Comparison of ENCODE assay signal across 2 cellular contexts in genomic region chr12:113152835-113153814, GRCh38.
TF ChIP-seq lines count a peak whose summit lies in the region.

No MANE protein-coding gene starts in this region.

TF ChIP-seq in GM23338, 12 proteins besides CTCF, POLR2A, EP300 and RAD21:
- no peak for TF ChIP-seq STAT1 (IDR thresholded peaks at IDR 0.05; ENCODE audit: unreplicated experiment)
TF ChIP-seq in GM23338: peak in this region for 0.

TF ChIP-seq in GM12878, 131 proteins besides CTCF, POLR2A, EP300 and RAD21:
- peak; percentile 85; the same call in 1 of the 2 replicates for TF ChIP-seq LARP7 (IDR thresholded peaks at IDR 0.05)
- peak; percentile 97 for TF ChIP-seq HDAC6 (IDR thresholded peaks at IDR 0.05; ENCODE audit: unreplicated experiment)
- peak; percentile 41; the same call in 1 of the 2 replicates for TF ChIP-seq SMC3 (IDR thresholded peaks at IDR 0.05; ENCODE audit: borderline replicate concordance, low read length)
- TF ChIP-seq, protein P1, sequence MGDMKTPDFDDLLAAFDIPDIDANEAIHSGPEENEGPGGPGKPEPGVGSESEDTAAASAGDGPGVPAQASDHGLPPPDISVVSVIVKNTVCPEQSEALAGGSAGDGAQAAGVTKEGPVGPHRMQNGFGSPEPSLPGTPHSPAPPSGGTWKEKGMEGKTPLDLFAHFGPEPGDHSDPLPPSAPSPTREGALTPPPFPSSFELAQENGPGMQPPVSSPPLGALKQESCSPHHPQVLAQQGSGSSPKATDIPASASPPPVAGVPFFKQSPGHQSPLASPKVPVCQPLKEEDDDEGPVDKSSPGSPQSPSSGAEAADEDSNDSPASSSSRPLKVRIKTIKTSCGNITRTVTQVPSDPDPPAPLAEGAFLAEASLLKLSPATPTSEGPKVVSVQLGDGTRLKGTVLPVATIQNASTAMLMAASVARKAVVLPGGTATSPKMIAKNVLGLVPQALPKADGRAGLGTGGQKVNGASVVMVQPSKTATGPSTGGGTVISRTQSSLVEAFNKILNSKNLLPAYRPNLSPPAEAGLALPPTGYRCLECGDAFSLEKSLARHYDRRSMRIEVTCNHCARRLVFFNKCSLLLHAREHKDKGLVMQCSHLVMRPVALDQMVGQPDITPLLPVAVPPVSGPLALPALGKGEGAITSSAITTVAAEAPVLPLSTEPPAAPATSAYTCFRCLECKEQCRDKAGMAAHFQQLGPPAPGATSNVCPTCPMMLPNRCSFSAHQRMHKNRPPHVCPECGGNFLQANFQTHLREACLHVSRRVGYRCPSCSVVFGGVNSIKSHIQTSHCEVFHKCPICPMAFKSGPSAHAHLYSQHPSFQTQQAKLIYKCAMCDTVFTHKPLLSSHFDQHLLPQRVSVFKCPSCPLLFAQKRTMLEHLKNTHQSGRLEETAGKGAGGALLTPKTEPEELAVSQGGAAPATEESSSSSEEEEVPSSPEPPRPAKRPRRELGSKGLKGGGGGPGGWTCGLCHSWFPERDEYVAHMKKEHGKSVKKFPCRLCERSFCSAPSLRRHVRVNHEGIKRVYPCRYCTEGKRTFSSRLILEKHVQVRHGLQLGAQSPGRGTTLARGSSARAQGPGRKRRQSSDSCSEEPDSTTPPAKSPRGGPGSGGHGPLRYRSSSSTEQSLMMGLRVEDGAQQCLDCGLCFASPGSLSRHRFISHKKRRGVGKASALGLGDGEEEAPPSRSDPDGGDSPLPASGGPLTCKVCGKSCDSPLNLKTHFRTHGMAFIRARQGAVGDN (IDR thresholded peaks at IDR 0.05): 0 out of 2 replicates have a peak, but pooled peaks have one; percentile 16
- TF ChIP-seq ZNF384 (IDR thresholded peaks at IDR 0.05; ENCODE audit: borderline replicate concordance, low read depth, low read length): peak; percentile 58; the same call in 1 of the 2 replicates
- TF ChIP-seq IKZF1 (conservative IDR thresholded peaks at IDR 0.05): peak; percentile 66
- no peak for TF ChIP-seq CREM (IDR thresholded peaks at IDR 0.05; ENCODE audit: low read depth)
- TF ChIP-seq CHD4 (IDR thresholded peaks at IDR 0.05): no peak
- no peak for TF ChIP-seq SPI1 (IDR thresholded peaks at IDR 0.05; ENCODE audit: borderline replicate concordance, insufficient read depth, low read depth, low read length)
- TF ChIP-seq RAD51 (IDR thresholded peaks at IDR 0.05): no peak
- no peak for TF ChIP-seq PAX5 (IDR thresholded peaks at IDR 0.05; ENCODE audit: borderline replicate concordance, low read depth, low read length)
- no peak for TF ChIP-seq ASH2L (IDR thresholded peaks at IDR 0.05; ENCODE audit: borderline replicate concordance, low read depth)
- TF ChIP-seq, protein P2, sequence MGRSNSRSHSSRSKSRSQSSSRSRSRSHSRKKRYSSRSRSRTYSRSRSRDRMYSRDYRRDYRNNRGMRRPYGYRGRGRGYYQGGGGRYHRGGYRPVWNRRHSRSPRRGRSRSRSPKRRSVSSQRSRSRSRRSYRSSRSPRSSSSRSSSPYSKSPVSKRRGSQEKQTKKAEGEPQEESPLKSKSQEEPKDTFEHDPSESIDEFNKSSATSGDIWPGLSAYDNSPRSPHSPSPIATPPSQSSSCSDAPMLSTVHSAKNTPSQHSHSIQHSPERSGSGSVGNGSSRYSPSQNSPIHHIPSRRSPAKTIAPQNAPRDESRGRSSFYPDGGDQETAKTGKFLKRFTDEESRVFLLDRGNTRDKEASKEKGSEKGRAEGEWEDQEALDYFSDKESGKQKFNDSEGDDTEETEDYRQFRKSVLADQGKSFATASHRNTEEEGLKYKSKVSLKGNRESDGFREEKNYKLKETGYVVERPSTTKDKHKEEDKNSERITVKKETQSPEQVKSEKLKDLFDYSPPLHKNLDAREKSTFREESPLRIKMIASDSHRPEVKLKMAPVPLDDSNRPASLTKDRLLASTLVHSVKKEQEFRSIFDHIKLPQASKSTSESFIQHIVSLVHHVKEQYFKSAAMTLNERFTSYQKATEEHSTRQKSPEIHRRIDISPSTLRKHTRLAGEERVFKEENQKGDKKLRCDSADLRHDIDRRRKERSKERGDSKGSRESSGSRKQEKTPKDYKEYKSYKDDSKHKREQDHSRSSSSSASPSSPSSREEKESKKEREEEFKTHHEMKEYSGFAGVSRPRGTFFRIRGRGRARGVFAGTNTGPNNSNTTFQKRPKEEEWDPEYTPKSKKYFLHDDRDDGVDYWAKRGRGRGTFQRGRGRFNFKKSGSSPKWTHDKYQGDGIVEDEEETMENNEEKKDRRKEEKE (IDR thresholded peaks at IDR 0.05): no peak
- TF ChIP-seq POU2F2 (IDR thresholded peaks at IDR 0.05; ENCODE audit: borderline replicate concordance, low read depth, low read length): no peak
- TF ChIP-seq, protein P3, sequence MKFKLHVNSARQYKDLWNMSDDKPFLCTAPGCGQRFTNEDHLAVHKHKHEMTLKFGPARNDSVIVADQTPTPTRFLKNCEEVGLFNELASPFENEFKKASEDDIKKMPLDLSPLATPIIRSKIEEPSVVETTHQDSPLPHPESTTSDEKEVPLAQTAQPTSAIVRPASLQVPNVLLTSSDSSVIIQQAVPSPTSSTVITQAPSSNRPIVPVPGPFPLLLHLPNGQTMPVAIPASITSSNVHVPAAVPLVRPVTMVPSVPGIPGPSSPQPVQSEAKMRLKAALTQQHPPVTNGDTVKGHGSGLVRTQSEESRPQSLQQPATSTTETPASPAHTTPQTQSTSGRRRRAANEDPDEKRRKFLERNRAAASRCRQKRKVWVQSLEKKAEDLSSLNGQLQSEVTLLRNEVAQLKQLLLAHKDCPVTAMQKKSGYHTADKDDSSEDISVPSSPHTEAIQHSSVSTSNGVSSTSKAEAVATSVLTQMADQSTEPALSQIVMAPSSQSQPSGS (IDR thresholded peaks at IDR 0.05; ENCODE audit: low read length): no peak
- TF ChIP-seq DPF2 (IDR thresholded peaks at IDR 0.05): peak; percentile 54; the same call in 1 of the 2 replicates
- TF ChIP-seq ATF7 (IDR thresholded peaks at IDR 0.05; ENCODE audit: low read depth): no peak
- peak in 1 of 2 experiments; percentile 21; a peak in 1 of 4 replicates for TF ChIP-seq BHLHE40 (IDR thresholded peaks at IDR 0.05; ENCODE audit: borderline replicate concordance in 1 of 2, low read depth in 2 of 2, low read length in 1 of 2)
- no peak for TF ChIP-seq ZBTB4 (CRISPR knock-in tag; IDR thresholded peaks at IDR 0.05)
- TF ChIP-seq BACH1 (IDR thresholded peaks at IDR 0.05; ENCODE audit: borderline replicate concordance): 0 out of 2 replicates have a peak, but pooled peaks have one; percentile 43
- no peak for TF ChIP-seq PAX8 (IDR thresholded peaks at IDR 0.05)
- TF ChIP-seq RB1 (IDR thresholded peaks at IDR 0.05; ENCODE audit: borderline replicate concordance): peak; percentile 22; the same call in 1 of the 2 replicates
- TF ChIP-seq SMARCA5 (IDR thresholded peaks at IDR 0.05): peak; percentile 74; the same call in 1 of the 2 replicates
